ENCODE assay signal across 14 cellular contexts in the genomic region with DNA sequence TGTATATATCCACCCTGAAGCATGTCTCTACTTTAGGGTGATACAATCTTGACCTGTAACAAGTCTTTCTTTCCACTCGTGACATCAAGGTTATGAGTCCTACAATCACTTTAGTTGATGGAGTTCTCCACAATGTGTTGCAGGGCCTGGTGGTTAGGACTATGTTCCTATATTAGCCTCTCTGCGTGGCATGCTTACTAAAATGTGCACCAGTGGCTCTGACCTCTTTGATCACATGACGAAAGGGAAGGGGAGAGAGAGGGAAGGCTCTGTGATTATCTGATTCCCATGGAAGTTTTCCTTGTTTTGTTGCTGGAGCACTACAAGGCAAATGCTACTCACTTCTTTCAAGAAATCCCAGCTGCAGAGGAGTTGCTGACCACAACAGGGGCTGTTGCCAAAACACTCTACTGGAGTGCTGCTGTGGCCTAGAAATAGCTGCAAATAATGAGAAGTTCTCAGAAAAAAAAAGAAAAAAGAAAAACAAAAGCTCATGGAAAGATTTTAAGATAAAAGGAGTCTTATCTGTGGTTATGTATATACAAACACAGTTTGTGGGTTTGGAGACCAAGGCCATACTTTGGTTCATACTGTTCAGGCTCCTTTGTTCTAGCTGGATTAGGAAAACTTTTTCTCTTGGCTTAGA.
DNase-seq lines count a peak whose midpoint lies in the region; ATAC-seq, FAIRE-seq and TF ChIP-seq lines count a peak whose summit lies in the region.
"Had no signal": no experiment of that assay in that cellular context is flagged by ENCODE, and none has a peak within 500 bp of the region (broad histone marks: within the 10 kb centered on the region; RNA-seq: fewer than 3 reads in every experiment).

No MANE protein-coding gene starts in this region.

- TF ChIP-seq CTCF in fibroblast of pulmonary artery (IDR thresholded peaks at IDR 0.05; ENCODE audit: low read length, missing control alignments) (no peak), osteocyte (IDR thresholded peaks at IDR 0.05) (no peak)

- H3K27ac Mint-ChIP-seq in osteocyte (ENCODE audit: unreplicated experiment): peak overlapping the region; percentile 50
- H3K27ac Mint-ChIP-seq: activated B cell treated with CpG ODN at 0.5 μM for 24 hours, memory B cell had no signal

- H3K36me3 ChIP-seq in BLaER1: no peaks in the 10 kb centered on the region

- H3K4me2 ChIP-seq in BLaER1: peak overlapping the region; percentile 45
- H3K4me2 ChIP-seq: PC-9 had no signal

- H3K9me3 ChIP-seq in BLaER1: peaks cover 27% of the 10 kb centered on the region

- DNase-seq in MV-4-11 (lab: John Stamatoyannopoulos, UW): peak; percentile 52
- DNase-seq in fibroblast of pulmonary artery (ENCODE audit: low read depth): peak; percentile 96
- DNase-seq in osteocyte (ENCODE audit: extremely low spot score, unreplicated experiment): no peak
- DNase-seq in activated naive CD4-positive, alpha-beta T cell treated with anti-CD3 and anti-CD28 coated beads, Interleukin-2, amount 50 U/mL, for 16 hours: no peak
- no peak for DNase-seq in frontal cortex (ENCODE audit: low spot score in 2 of 2)
- DNase-seq: activated B cell treated with CpG ODN at 0.5 μM for 24 hours; activated naive CD4-positive, alpha-beta T cell treated with Interleukin-2 at 50 U/mL for 16 hours; DMS53 had no signal

- H3K4me1 Mint-ChIP-seq in osteocyte (ENCODE audit: unreplicated experiment): peaks cover 36% of the 10 kb centered on the region
- H3K4me1 Mint-ChIP-seq: activated B cell treated with CpG ODN at 0.5 μM for 24 hours, memory B cell had no signal

- H3K9ac ChIP-seq in BLaER1: no peak overlapping the region

- no peaks in the 10 kb centered on the region for H3K27me3 Mint-ChIP-seq in osteocyte (ENCODE audit: unreplicated experiment)
- H3K27me3 Mint-ChIP-seq: activated B cell treated with CpG ODN at 0.5 μM for 24 hours, memory B cell had no signal

- peaks cover 5% of the 10 kb centered on the region for H3K36me3 Mint-ChIP-seq in osteocyte (ENCODE audit: unreplicated experiment)
- H3K36me3 Mint-ChIP-seq: memory B cell had no signal

- ATAC-seq in HG03460 (IDR thresholded peaks at IDR 0.05; ENCODE audit: unreplicated experiment): no peak
- no peak for ATAC-seq in HG02623 (IDR thresholded peaks at IDR 0.05; ENCODE audit: unreplicated experiment)
- ATAC-seq: K562 had no signal

- H3K4me3 Mint-ChIP-seq in osteocyte (ENCODE audit: unreplicated experiment): no peak overlapping the region
- H3K4me3 Mint-ChIP-seq: activated B cell treated with CpG ODN at 0.5 μM for 24 hours, memory B cell had no signal

- peaks cover 40% of the 10 kb centered on the region for H3K4me1 ChIP-seq in BLaER1

- no peak overlapping the region for H3K27ac ChIP-seq in BLaER1
- H3K27ac ChIP-seq: PC-9 had no signal

- H4K20me1 ChIP-seq in BLaER1: no peaks in the 10 kb centered on the region

- no peaks in the 10 kb centered on the region for H3K27me3 ChIP-seq in BLaER1

- H3K4me3 ChIP-seq in BLaER1 (no peak overlapping the region), fibroblast of pulmonary artery (replicated peaks; ENCODE audit: low read depth, low read length) (no peak overlapping the region)
- H3K4me3 ChIP-seq: K562, PC-9 had no signal

- FAIRE-seq in frontal cortex (lab: Jason Lieb, UNC): no peak
- FAIRE-seq: K562 had no signal

- peaks cover 5% of the 10 kb centered on the region for H3K9me3 Mint-ChIP-seq in osteocyte (ENCODE audit: unreplicated experiment)

Comparison
In these comparisons a context has a peak if more than half of its experiments do, and no peak if none do; other contexts are left out.
1. DNase-seq: peak in MV-4-11 (single experiment) and fibroblast of pulmonary artery (single experiment); none in osteocyte (single experiment), activated naive CD4-positive, alpha-beta T cell treated with anti-CD3 and anti-CD28 coated beads, Interleukin-2, amount 50 U/mL, for 16 hours (single experiment) and frontal cortex (0 of 2).